ENCODE assay signal across 23 cellular contexts in genomic region chr19:6778386-6778785, GRCh38. TPM values are rescaled to one million over a fixed set of nuclear protein-coding genes. Genes with fewer than 3 reads are reported as not detected.
A peak's percentile ranks its signal among the peaks of the same experiment; 100 is the strongest.
DNase-seq lines count a peak whose midpoint lies in the region; ATAC-seq and TF ChIP-seq lines count a peak whose summit lies in the region.
"Had no signal": no experiment of that assay in that cellular context is flagged by ENCODE, and none has a peak within 500 bp of the region (broad histone marks: within the 10 kb centered on the region; RNA-seq: fewer than 3 reads in every experiment).

No MANE protein-coding gene starts in this region.

- TF ChIP-seq CTCF in PC-3 (conservative IDR thresholded peaks at IDR 0.05; ENCODE audit: low read depth, low read length) = no peak

- peaks cover 64% of the 10 kb centered on the region for H3K4me1 Mint-ChIP-seq in activated T-cell treated with anti-CD3 and anti-CD28 coated beads, Interleukin-2, amount 50 U/mL, for 24 hours (ENCODE audit: low read depth)
- peaks cover 53% of the 10 kb centered on the region for H3K4me1 Mint-ChIP-seq in activated T-helper 1 cell treated with anti-CD3 and anti-CD28 coated beads, Interleukin-12 subunit alpha, Interleukin-12 subunit beta, Interleukin-2, Interleukin-4 antibody, amounts not matched to agents 30 ng/mL and 10 ng/mL and 1 ng/mL, durations not matched to agents 14 hours and 24 hours and 36 hours (ENCODE audit: low read depth)
- H3K4me1 Mint-ChIP-seq in natural killer cell treated with Interleukin-12 subunit alpha and Interleukin-12 subunit beta and Interleukin-15 and Interleukin-18, amount 100 ng/mL, for 72 hours (ENCODE audit: low read depth in 2 of 2) = peaks cover 51 to 52% of the 10 kb centered on the region in 2 donors

- H3K4me1 ChIP-seq in Karpas-422 (ENCODE audit: low read length) (peaks cover 43% of the 10 kb centered on the region), PC-3 (ENCODE audit: insufficient read depth, low read length) (no peaks in the 10 kb centered on the region)
- H3K4me1 ChIP-seq: body of pancreas, Caco-2, gastrocnemius medialis, sigmoid colon had no signal

- no peak overlapping the region for H3K4me2 ChIP-seq in Karpas-422 (ENCODE audit: low read depth, low read length, poor library complexity, severe bottlenecking)
- H3K4me2 ChIP-seq in PC-3 (ENCODE audit: low read length) = no peak overlapping the region

- CTCF ChIA-PET in PC-3 (lab: Charles Lee) = no interaction called here

- H3K9me3 ChIP-seq in Karpas-422 (ENCODE audit: low read length) = no peaks in the 10 kb centered on the region
- H3K9me3 ChIP-seq in PC-3 (ENCODE audit: low read length) = no peaks in the 10 kb centered on the region
- H3K9me3 ChIP-seq: body of pancreas, Caco-2, gastrocnemius medialis, sigmoid colon had no signal

- no peaks in the 10 kb centered on the region for H3K27me3 Mint-ChIP-seq in activated T-cell treated with anti-CD3 and anti-CD28 coated beads, Interleukin-2, amount 50 U/mL, for 24 hours
- no peaks in the 10 kb centered on the region for H3K27me3 Mint-ChIP-seq in activated T-helper 1 cell treated with anti-CD3 and anti-CD28 coated beads, Interleukin-12 subunit alpha, Interleukin-12 subunit beta, Interleukin-2, Interleukin-4 antibody, amounts not matched to agents 30 ng/mL and 10 ng/mL and 1 ng/mL, durations not matched to agents 14 hours and 24 hours and 36 hours (ENCODE audit: insufficient read depth)
- H3K27me3 Mint-ChIP-seq in natural killer cell treated with Interleukin-12 subunit alpha and Interleukin-12 subunit beta and Interleukin-15 and Interleukin-18, amount 100 ng/mL, for 72 hours = no peaks in the 10 kb centered on the region

- H2AFZ ChIP-seq in Karpas-422 (ENCODE audit: low read length) = no peak overlapping the region
- H2AFZ ChIP-seq in PC-3 (ENCODE audit: low read length) = no peak overlapping the region

- no peak overlapping the region for H3K4me3 Mint-ChIP-seq in activated T-cell treated with anti-CD3 and anti-CD28 coated beads, Interleukin-2, amount 50 U/mL, for 24 hours
- peak overlapping the region; percentile 59 for H3K4me3 Mint-ChIP-seq in activated T-helper 1 cell treated with anti-CD3 and anti-CD28 coated beads, Interleukin-12 subunit alpha, Interleukin-12 subunit beta, Interleukin-2, Interleukin-4 antibody, amounts not matched to agents 30 ng/mL and 10 ng/mL and 1 ng/mL, durations not matched to agents 14 hours and 24 hours and 36 hours
- no peak overlapping the region for H3K4me3 Mint-ChIP-seq in natural killer cell treated with Interleukin-12 subunit alpha and Interleukin-12 subunit beta and Interleukin-15 and Interleukin-18, amount 100 ng/mL, for 72 hours

- peak overlapping the region; percentile 89 for H3K27ac Mint-ChIP-seq in activated T-cell treated with anti-CD3 and anti-CD28 coated beads, Interleukin-2, amount 50 U/mL, for 24 hours
- H3K27ac Mint-ChIP-seq in activated T-helper 1 cell treated with anti-CD3 and anti-CD28 coated beads, Interleukin-12 subunit alpha, Interleukin-12 subunit beta, Interleukin-2, Interleukin-4 antibody, amounts not matched to agents 30 ng/mL and 10 ng/mL and 1 ng/mL, durations not matched to agents 14 hours and 24 hours and 36 hours = peak overlapping the region; percentile 70
- H3K27ac Mint-ChIP-seq in natural killer cell treated with Interleukin-12 subunit alpha and Interleukin-12 subunit beta and Interleukin-15 and Interleukin-18, amount 100 ng/mL, for 72 hours = peak overlapping the region; percentile 58 to 67

- H4K20me1 ChIP-seq in Karpas-422 (ENCODE audit: insufficient read depth, low read depth, low read length) = peaks cover 31% of the 10 kb centered on the region; the same call in 1 of the 2 replicates
- no peaks in the 10 kb centered on the region for H4K20me1 ChIP-seq in PC-3 (ENCODE audit: low read length)

- H3K9ac ChIP-seq in Karpas-422 (ENCODE audit: low read length) (no peak overlapping the region), PC-3 (ENCODE audit: low read length) (no peak overlapping the region)

- intact Hi-C loops in activated T-helper 1 cell treated with anti-CD3 and anti-CD28 coated beads, Interleukin-12 subunit alpha, Interleukin-12 subunit beta, Interleukin-2, Interleukin-4 antibody, amounts not matched to agents 30 ng/mL and 10 ng/mL and 1 ng/mL, durations not matched to agents 14 hours and 24 hours and 36 hours (cut with micrococcal nuclease) = no loop called here
- intact Hi-C loops in PC-3 (cut with micrococcal nuclease) = no loop called here

- H3K36me3 ChIP-seq in Karpas-422 (ENCODE audit: insufficient read depth, low read length) = peaks cover 15% of the 10 kb centered on the region
- no peaks in the 10 kb centered on the region for H3K36me3 ChIP-seq in PC-3 (ENCODE audit: low read depth, low read length)
- H3K36me3 ChIP-seq: gastrocnemius medialis, sigmoid colon had no signal

- no peaks in the 10 kb centered on the region for H3F3A ChIP-seq in PC-3 (ENCODE audit: low read length, unreplicated experiment)

- ATAC-seq in natural killer cell treated with Interleukin-12 subunit alpha and Interleukin-12 subunit beta and Interleukin-15 and Interleukin-18, amount 100 ng/mL, for 72 hours = peak in 1 of 2 donors; percentile 46
- no peak for ATAC-seq in PC-3
- ATAC-seq: body of pancreas, gastrocnemius medialis had no signal

- no peaks in the 10 kb centered on the region for H3K9me2 ChIP-seq in Karpas-422 (replicated peaks; ENCODE audit: insufficient read depth, low read length)
- no peaks in the 10 kb centered on the region for H3K9me2 ChIP-seq in PC-3 (replicated peaks; ENCODE audit: low read length)

- POLR2A ChIA-PET in PC-3 (lab: Charles Lee; ENCODE audit: unreplicated experiment) = no interaction called here

- no peaks in the 10 kb centered on the region for H3K27me3 ChIP-seq in Karpas-422 (ENCODE audit: low read length)
- H3K27me3 ChIP-seq in PC-3 (ENCODE audit: low read length) = no peaks in the 10 kb centered on the region
- H3K27me3 ChIP-seq: body of pancreas, gastrocnemius medialis, sigmoid colon had no signal

- peaks cover 92% of the 10 kb centered on the region for H3K79me2 ChIP-seq in Karpas-422 (ENCODE audit: low read length)
- H3K79me2 ChIP-seq in PC-3 (ENCODE audit: low read length) = no peaks in the 10 kb centered on the region

- no TSS peak for BruUV-seq in PC-3 (replicated peaks; lab: Mats Ljungman, UMichigan)

- H3K27ac ChIP-seq in Karpas-422 (ENCODE audit: low read length) = peak overlapping the region; percentile 45
- no peak overlapping the region for H3K27ac ChIP-seq in PC-3 (ENCODE audit: low read length)
- H3K27ac ChIP-seq: body of pancreas, gastrocnemius medialis, sigmoid colon had no signal

- H3K4me3 ChIP-seq in Karpas-422 (ENCODE audit: low read length) (no peak overlapping the region), PC-3 (ENCODE audit: low read length) (no peak overlapping the region)
- H3K4me3 ChIP-seq: body of pancreas, gastrocnemius medialis, sigmoid colon had no signal

- peaks cover 64% of the 10 kb centered on the region for H3K36me3 Mint-ChIP-seq in activated T-cell treated with anti-CD3 and anti-CD28 coated beads, Interleukin-2, amount 50 U/mL, for 24 hours (ENCODE audit: low read depth)
- peaks cover 41% of the 10 kb centered on the region for H3K36me3 Mint-ChIP-seq in activated T-helper 1 cell treated with anti-CD3 and anti-CD28 coated beads, Interleukin-12 subunit alpha, Interleukin-12 subunit beta, Interleukin-2, Interleukin-4 antibody, amounts not matched to agents 30 ng/mL and 10 ng/mL and 1 ng/mL, durations not matched to agents 14 hours and 24 hours and 36 hours (ENCODE audit: low read depth)
- peaks cover 25% of the 10 kb centered on the region for H3K36me3 Mint-ChIP-seq in natural killer cell treated with Interleukin-12 subunit alpha and Interleukin-12 subunit beta and Interleukin-15 and Interleukin-18, amount 100 ng/mL, for 72 hours

- DNase-seq in activated T-cell treated with anti-CD3 and anti-CD28 coated beads, Interleukin-2, amount 50 U/mL, for 24 hours = no peak
- DNase-seq in activated T-cell treated with anti-CD3 and anti-CD28 coated beads, Interleukin-2, amount 50 U/mL, for 1 hour = no peak
- DNase-seq in Karpas-422 (no peak), DMS53 treated with DMSO at 0.1 percent for 48 hours (lab: John Stamatoyannopoulos, UW; ENCODE audit: unreplicated experiment) (no peak), PC-3 (no peak)
- DNase-seq in activated T-helper 1 cell treated with anti-CD3 and anti-CD28 coated beads, Interleukin-12 subunit alpha, Interleukin-12 subunit beta, Interleukin-2, Interleukin-4 antibody, amounts not matched to agents 30 ng/mL and 10 ng/mL and 1 ng/mL, durations not matched to agents 14 hours and 24 hours and 36 hours (ENCODE audit: low spot score) = no peak
- no peak for DNase-seq in natural killer cell treated with Interleukin-12 subunit alpha and Interleukin-12 subunit beta and Interleukin-15 and Interleukin-18, amount 100 ng/mL, for 72 hours (ENCODE audit: low spot score)
- DNase-seq in activated effector memory CD4-positive, alpha-beta T cell treated with anti-CD3 and anti-CD28 coated beads, Interleukin-2, amount 50 U/mL, for 16 hours = no peak
- DNase-seq: activated CD4-positive, alpha-beta T cell treated with anti-CD3 and anti-CD28 coated beads, Interleukin-2, amount 50 U/mL, for 4 hours; activated effector memory CD4-positive, alpha-beta T cell treated with Interleukin-2 at 50 U/mL for 16 hours; body of pancreas; Caco-2; gastrocnemius medialis; MV-4-11; NCI-H2029 treated with DMSO at 0.1 percent for 48 hours; NCI-H510A; occipital lobe; OCI-M1; SIG-M5; sigmoid colon; stimulated activated CD4-positive, alpha-beta T cell treated with anti-CD3 and anti-CD28 coated beads, Interleukin-1b, Interleukin-23, amount 100 ng/mL, for 48 hours; substantia nigra; T-helper 9 cell had no signal

- H3K9me3 Mint-ChIP-seq in activated T-cell treated with anti-CD3 and anti-CD28 coated beads, Interleukin-2, amount 50 U/mL, for 24 hours = peaks cover 2% of the 10 kb centered on the region
- H3K9me3 Mint-ChIP-seq in activated T-helper 1 cell treated with anti-CD3 and anti-CD28 coated beads, Interleukin-12 subunit alpha, Interleukin-12 subunit beta, Interleukin-2, Interleukin-4 antibody, amounts not matched to agents 30 ng/mL and 10 ng/mL and 1 ng/mL, durations not matched to agents 14 hours and 24 hours and 36 hours = peaks cover 8% of the 10 kb centered on the region
- peaks cover 13% of the 10 kb centered on the region for H3K9me3 Mint-ChIP-seq in natural killer cell treated with Interleukin-12 subunit alpha and Interleukin-12 subunit beta and Interleukin-15 and Interleukin-18, amount 100 ng/mL, for 72 hours

RNA-seq across cellular contexts. Expression of gene VAV1, which starts 5.9 kb away (rescaled TPM):
- total RNA-seq in Karpas-422 (2014; rRNA removed; shearing (Covaris generic); ENCODE audit: low replicate concordance) = 46.0 and 85.2 TPM in 2 replicates
- total RNA-seq in activated T-helper 1 cell treated with anti-CD3 and anti-CD28 coated beads, Interleukin-12 subunit alpha, Interleukin-12 subunit beta, Interleukin-2, Interleukin-4 antibody, amounts not matched to agents 30 ng/mL and 10 ng/mL and 1 ng/mL, durations not matched to agents 14 hours and 24 hours and 36 hours = 86.8 and 90.4 TPM in 2 replicates
- 100 to 1,000 TPM; 166 to 167 TPM for total RNA-seq in natural killer cell treated with Interleukin-12 subunit alpha and Interleukin-12 subunit beta and Interleukin-15 and Interleukin-18, amount 100 ng/mL, for 72 hours
- 3.0 and 3.2 TPM in 2 replicates for total RNA-seq in PC-3 (2014; rRNA removed)
- total RNA-seq: Caco-2 had no signal

RNA-seq across cellular contexts. Expression of gene SH2D3A, which starts 11.2 kb away (rescaled TPM):
- total RNA-seq in Karpas-422 (2014; rRNA removed; shearing (Covaris generic); ENCODE audit: low replicate concordance) = 3.3 and 18.9 TPM in 2 replicates
- 15.0 and 15.6 TPM in 2 replicates for total RNA-seq in activated T-helper 1 cell treated with anti-CD3 and anti-CD28 coated beads, Interleukin-12 subunit alpha, Interleukin-12 subunit beta, Interleukin-2, Interleukin-4 antibody, amounts not matched to agents 30 ng/mL and 10 ng/mL and 1 ng/mL, durations not matched to agents 14 hours and 24 hours and 36 hours
- 10 to 100 TPM; 15.2 to 17.8 TPM for total RNA-seq in natural killer cell treated with Interleukin-12 subunit alpha and Interleukin-12 subunit beta and Interleukin-15 and Interleukin-18, amount 100 ng/mL, for 72 hours
- 141 and 162 TPM in 2 replicates for total RNA-seq in PC-3 (2014; rRNA removed)
- total RNA-seq: gastrocnemius medialis, occipital lobe had no signal

RNA-seq across cellular contexts. Expression of gene TRIP10, which starts 38.9 kb away (rescaled TPM):
- 6.5 and 15.7 TPM in 2 replicates for total RNA-seq in Karpas-422 (2014; rRNA removed; shearing (Covaris generic); ENCODE audit: low replicate concordance)
- total RNA-seq in activated T-helper 1 cell treated with anti-CD3 and anti-CD28 coated beads, Interleukin-12 subunit alpha, Interleukin-12 subunit beta, Interleukin-2, Interleukin-4 antibody, amounts not matched to agents 30 ng/mL and 10 ng/mL and 1 ng/mL, durations not matched to agents 14 hours and 24 hours and 36 hours = 61.2 and 62.0 TPM in 2 replicates
- total RNA-seq in natural killer cell treated with Interleukin-12 subunit alpha and Interleukin-12 subunit beta and Interleukin-15 and Interleukin-18, amount 100 ng/mL, for 72 hours = 10 to 100 TPM; 44.8 to 76.5 TPM
- total RNA-seq in PC-3 (2014; rRNA removed) = 96.6 and 106 TPM in 2 replicates

RNA-seq across cellular contexts. Expression of gene GPR108, which starts 41.0 kb away (rescaled TPM):
- 34.7 and 41.8 TPM in 2 replicates for total RNA-seq in Karpas-422 (2014; rRNA removed; shearing (Covaris generic); ENCODE audit: low replicate concordance)
- 106 and 108 TPM in 2 replicates for total RNA-seq in activated T-helper 1 cell treated with anti-CD3 and anti-CD28 coated beads, Interleukin-12 subunit alpha, Interleukin-12 subunit beta, Interleukin-2, Interleukin-4 antibody, amounts not matched to agents 30 ng/mL and 10 ng/mL and 1 ng/mL, durations not matched to agents 14 hours and 24 hours and 36 hours
- 10 to 100 TPM; 67.4 to 70.4 TPM for total RNA-seq in natural killer cell treated with Interleukin-12 subunit alpha and Interleukin-12 subunit beta and Interleukin-15 and Interleukin-18, amount 100 ng/mL, for 72 hours
- total RNA-seq in PC-3 (2014; rRNA removed) = 59.0 and 78.7 TPM in 2 replicates

RNA-seq across cellular contexts. Expression of gene C3, which starts 57.9 kb away (rescaled TPM):
- total RNA-seq in Karpas-422 (2014; rRNA removed; shearing (Covaris generic); ENCODE audit: low replicate concordance) = not detected in 2 replicates
- 6.1 and 7.2 TPM in 2 replicates for total RNA-seq in activated T-helper 1 cell treated with anti-CD3 and anti-CD28 coated beads, Interleukin-12 subunit alpha, Interleukin-12 subunit beta, Interleukin-2, Interleukin-4 antibody, amounts not matched to agents 30 ng/mL and 10 ng/mL and 1 ng/mL, durations not matched to agents 14 hours and 24 hours and 36 hours
- total RNA-seq in natural killer cell treated with Interleukin-12 subunit alpha and Interleukin-12 subunit beta and Interleukin-15 and Interleukin-18, amount 100 ng/mL, for 72 hours = 1 to 10 TPM; 3.5 to 9.2 TPM
- 13.3 and 16.9 TPM in 2 replicates for total RNA-seq in PC-3 (2014; rRNA removed)

Comparison
In these comparisons a context has a peak if more than half of its experiments do, and no peak if none do; other contexts are left out.
1. RNA of gene VAV1, which starts 5.9 kb away (total RNA-seq): 166 to 167 TPM in natural killer cell treated with Interleukin-12 subunit alpha and Interleukin-12 subunit beta and Interleukin-15 and Interleukin-18, amount 100 ng/mL, for 72 hours, 86.8 to 90.4 TPM in activated T-helper 1 cell treated with anti-CD3 and anti-CD28 coated beads, Interleukin-12 subunit alpha, Interleukin-12 subunit beta, Interleukin-2, Interleukin-4 antibody, amounts not matched to agents 30 ng/mL and 10 ng/mL and 1 ng/mL, durations not matched to agents 14 hours and 24 hours and 36 hours and 46.0 to 85.2 TPM in Karpas-422; 3.0 to 3.2 TPM in PC-3; every median in the first group is over 10 times any median in the second.
2. Peak in every context shown above with its lines, with median percentiles within 50 percentile points of each other: H3K27ac Mint-ChIP-seq.